8 cellular contexts compared by ENCODE assay signal in the genomic region with DNA sequence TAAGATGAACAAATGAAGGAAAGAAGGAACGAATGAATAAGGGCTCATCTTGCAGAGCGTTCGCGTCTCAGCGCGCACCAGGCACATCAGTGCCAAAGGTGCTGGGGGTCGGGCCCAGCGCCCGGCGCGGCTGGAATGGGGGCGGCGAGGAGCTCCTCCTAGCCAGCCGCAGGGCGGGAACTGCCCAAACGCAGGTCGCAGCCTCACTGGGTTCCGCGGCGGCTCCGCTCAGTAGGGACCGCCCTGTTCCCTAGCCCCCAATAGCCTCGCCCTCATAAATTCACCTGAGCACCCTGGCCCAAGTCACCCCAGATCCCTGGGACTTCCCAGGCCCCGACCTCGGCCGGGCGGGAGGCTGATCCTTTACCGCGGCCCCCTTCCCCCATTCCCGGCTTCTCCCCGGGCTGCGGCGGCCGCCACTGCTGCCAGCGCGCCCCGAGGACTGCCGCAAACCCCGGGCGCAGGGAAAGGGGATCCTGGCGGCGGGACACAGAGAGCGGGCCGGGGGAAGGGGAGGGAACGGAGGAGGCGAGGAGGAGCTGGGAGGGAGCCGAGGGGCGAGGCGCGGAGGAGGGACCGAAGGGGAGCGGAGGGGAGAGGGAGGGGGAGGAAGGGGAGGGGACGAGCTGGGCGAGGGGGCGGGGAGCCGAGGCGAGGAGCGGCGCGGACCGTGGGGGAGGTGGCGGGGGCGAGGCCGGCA. TPM values are rescaled to one million over a fixed set of nuclear protein-coding genes. Genes with fewer than 3 reads are reported as not detected.
DNase-seq lines count a peak whose midpoint lies in the region; ATAC-seq and TF ChIP-seq lines count a peak whose summit lies in the region.

No MANE protein-coding gene starts in this region.

- no peak overlapping the region for H3K27ac Mint-ChIP-seq in neural progenitor cell

- H3K4me1 ChIP-seq in duodenal mucosa (ENCODE audit: control insufficient read depth in 1 of 2, insufficient read depth in 2 of 2, low read length in 2 of 2): peaks cover 11 to 22% of the 10 kb centered on the region in 2 donors
- H3K4me1 ChIP-seq in neural progenitor cell: peaks cover 4% of the 10 kb centered on the region

- H4K20me1 ChIP-seq in neural progenitor cell (ENCODE audit: low read depth): peaks cover 12% of the 10 kb centered on the region

- peak overlapping the region; percentile 93 for H3K4me2 ChIP-seq in neural progenitor cell

- H3K9me3 ChIP-seq in duodenal mucosa (ENCODE audit: control insufficient read depth in 1 of 2, low read length in 2 of 2): no peaks in the 10 kb centered on the region
- no peaks in the 10 kb centered on the region for H3K9me3 ChIP-seq in neural progenitor cell (ENCODE audit: low read depth)

- ATAC-seq in HG02610 (IDR thresholded peaks at IDR 0.05; ENCODE audit: unreplicated experiment) (no peak), HG03521 (IDR thresholded peaks at IDR 0.05; ENCODE audit: unreplicated experiment) (no peak)

- H3F3A ChIP-seq in neural progenitor cell (ENCODE audit: low read depth): peaks cover 17% of the 10 kb centered on the region

- H3K9me3 Mint-ChIP-seq in neural progenitor cell: no peaks in the 10 kb centered on the region

- peak overlapping the region; percentile 91 for H2AFZ ChIP-seq in neural progenitor cell (replicated peaks)

- no peak for TF ChIP-seq CTCF in GM13977 (IDR thresholded peaks at IDR 0.05; ENCODE audit: extremely low read depth, insufficient read depth, missing control alignments)
- TF ChIP-seq CTCF in neural progenitor cell (IDR thresholded peaks at IDR 0.05): no peak

- H3K79me2 ChIP-seq in neural progenitor cell (ENCODE audit: low read depth): no peaks in the 10 kb centered on the region

- H3K27me3 ChIP-seq in duodenal mucosa (ENCODE audit: control insufficient read depth in 1 of 2, insufficient read depth in 2 of 2, low read length in 2 of 2): peaks cover 21 to 38% of the 10 kb centered on the region in 2 donors
- H3K27me3 ChIP-seq in neural progenitor cell: peaks cover 78% of the 10 kb centered on the region

- peak overlapping the region; percentile 29 to 43 for H3K4me3 ChIP-seq in duodenal mucosa (ENCODE audit: low read depth in 1 of 2, low read length in 2 of 2)
- peak overlapping the region; percentile 80 for H3K4me3 ChIP-seq in neural progenitor cell

- H3K36me3 ChIP-seq in duodenal mucosa (ENCODE audit: control insufficient read depth in 1 of 2, insufficient read depth in 2 of 2, low read length in 2 of 2) (no peaks in the 10 kb centered on the region), neural progenitor cell (no peaks in the 10 kb centered on the region)

- H3K27ac ChIP-seq in duodenal mucosa (ENCODE audit: low read depth, low read length): no peak overlapping the region
- H3K27ac ChIP-seq in neural progenitor cell: no peak overlapping the region

- peak; percentile 42 for DNase-seq in GM13977 (ENCODE audit: low spot score)
- DNase-seq in NCI-H69 (lab: John Stamatoyannopoulos, UW): peak; percentile 90
- DNase-seq in neural progenitor cell (ENCODE audit: low spot score): peak; percentile 86
- no peak for DNase-seq in central memory CD4-positive, alpha-beta T cell
- DNase-seq in activated gamma-delta T cell treated with Interleukin-2 at 50 U/mL for 16 hours: no peak

- H3K9ac ChIP-seq in duodenal mucosa (ENCODE audit: low read depth in 1 of 2, low read length in 2 of 2) (no peak overlapping the region), neural progenitor cell (no peak overlapping the region)

- H3K4me3 Mint-ChIP-seq in neural progenitor cell: peak overlapping the region; percentile 90

- in situ Hi-C loops in GM13977 (cut with MboI; ENCODE audit: low pct_unique_long_range_greater_than_20kb, low sequenced_read_pairs, unreplicated experiment): no loop called here

- peaks cover 26% of the 10 kb centered on the region for H3K27me3 Mint-ChIP-seq in neural progenitor cell (ENCODE audit: insufficient read depth, low read depth)

- peaks cover 18% of the 10 kb centered on the region for H3K4me1 Mint-ChIP-seq in neural progenitor cell

- no peaks in the 10 kb centered on the region for H3K36me3 Mint-ChIP-seq in neural progenitor cell

RNA-seq across cellular contexts. Expression of a gene that starts 0.4 kb away (rescaled TPM):
- total RNA-seq in neural progenitor cell (ENCODE audit: low replicate concordance): 2.9 and 3.4 TPM in 2 replicates

Comparison
In these comparisons a context has a peak if more than half of its experiments do, and no peak if none do; other contexts are left out.
1. DNase-seq: peak in GM13977 (single experiment), NCI-H69 (single experiment) and neural progenitor cell (single experiment); none in central memory CD4-positive, alpha-beta T cell (single experiment) and activated gamma-delta T cell treated with Interleukin-2 at 50 U/mL for 16 hours (single experiment).